In genomic region chr9:123157216-123157615, GRCh38 we compare ENCODE assay signal across 12 cellular contexts.
A peak's percentile ranks its signal among the peaks of the same experiment; 100 is the strongest.
DNase-seq lines count a peak whose midpoint lies in the region; ATAC-seq and TF ChIP-seq lines count a peak whose summit lies in the region.
"Had no signal": no experiment of that assay in that cellular context is flagged by ENCODE, and none has a peak within 500 bp of the region (broad histone marks: within the 10 kb centered on the region; RNA-seq: fewer than 3 reads in every experiment).

No MANE protein-coding gene starts in this region.

- TF ChIP-seq CTCF in activated B cell treated with CpG ODN at 0.5 μM for 24 hours (IDR thresholded peaks at IDR 0.05) (no peak), cardiac fibroblast (IDR thresholded peaks at IDR 0.05; ENCODE audit: low read depth, low read length) (no peak), upper lobe of right lung (IDR thresholded peaks at IDR 0.05) (no peak), gastroesophageal sphincter (IDR thresholded peaks at IDR 0.05) (no peak)

- no peak overlapping the region for H3K27ac ChIP-seq in upper lobe of right lung
- no peak overlapping the region for H3K27ac ChIP-seq in gastroesophageal sphincter
- H3K27ac ChIP-seq: PC-9 had no signal

- H3K9me3 Mint-ChIP-seq in activated B cell treated with CpG ODN at 0.5 μM for 24 hours: no peaks in the 10 kb centered on the region
- H3K9me3 Mint-ChIP-seq: CD8-positive, alpha-beta memory T cell had no signal

- H3K4me3 Mint-ChIP-seq in activated B cell treated with CpG ODN at 0.5 μM for 24 hours: no peak overlapping the region
- H3K4me3 Mint-ChIP-seq in T-helper 17 cell: no peak overlapping the region
- H3K4me3 Mint-ChIP-seq: CD8-positive, alpha-beta memory T cell had no signal

- H3K36me3 Mint-ChIP-seq in activated B cell treated with CpG ODN at 0.5 μM for 24 hours (ENCODE audit: low read depth) (peaks cover 45% of the 10 kb centered on the region), T-helper 17 cell (ENCODE audit: low read depth) (peaks cover 5% of the 10 kb centered on the region)

- H3K27ac Mint-ChIP-seq in activated B cell treated with CpG ODN at 0.5 μM for 24 hours (peak overlapping the region; percentile 19), T-helper 17 cell (no peak overlapping the region)
- H3K27ac Mint-ChIP-seq: CD8-positive, alpha-beta memory T cell had no signal

- intact Hi-C loops in activated B cell treated with CpG ODN at 0.5 μM for 24 hours (cut with micrococcal nuclease): no loop called here
- intact Hi-C loops in upper lobe of right lung (cut with DNase I): no loop called here

- ATAC-seq in activated B cell treated with CpG ODN at 0.5 μM for 24 hours (ENCODE audit: low read depth): no peak
- no peak for ATAC-seq in upper lobe of right lung
- ATAC-seq in gastroesophageal sphincter: no peak
- ATAC-seq in T-helper 17 cell: no peak

- WGBS in gastroesophageal sphincter (ENCODE audit: low coverage in 1 of 2), 2 donors: 82 to 97% methylated on average over 3 of the region's 3 CpGs

- no peak for TF ChIP-seq EP300 in gastroesophageal sphincter (IDR thresholded peaks at IDR 0.05)

- H3K4me1 Mint-ChIP-seq in activated B cell treated with CpG ODN at 0.5 μM for 24 hours: peaks cover under 1% of the 10 kb centered on the region
- no peaks in the 10 kb centered on the region for H3K4me1 Mint-ChIP-seq in T-helper 17 cell
- H3K4me1 Mint-ChIP-seq: CD8-positive, alpha-beta memory T cell had no signal

- H3K4me1 ChIP-seq in upper lobe of right lung (no peaks in the 10 kb centered on the region), gastroesophageal sphincter (no peaks in the 10 kb centered on the region)

- H3K36me3 ChIP-seq in upper lobe of right lung (peaks cover 7% of the 10 kb centered on the region), gastroesophageal sphincter (peaks cover 0 to 24% of the 10 kb centered on the region in 2 donors)

- TF ChIP-seq POLR2A in gastroesophageal sphincter (IDR thresholded peaks at IDR 0.05): no peak

- POLR2A ChIA-PET in activated B cell treated with CpG ODN at 0.5 μM for 24 hours (lab: Charles Lee): no interaction called here

- DNase-seq in activated B cell treated with CpG ODN at 0.5 μM for 24 hours: no peak
- peak; percentile 5 to 50 for DNase-seq in cardiac fibroblast (ENCODE audit: low read depth in 2 of 2)
- peak; percentile 8 for DNase-seq in fibroblast of the conjunctiva (ENCODE audit: low read depth)
- peak; percentile 1 for DNase-seq in smooth muscle cell of the brain vasculature (ENCODE audit: low read depth, low spot score)
- no peak for DNase-seq in upper lobe of right lung
- DNase-seq in T-helper 17 cell: no peak
- DNase-seq: CD8-positive, alpha-beta memory T cell; GOT3; NCI-H1694; NCI-H446; PC-9 had no signal

- no peaks in the 10 kb centered on the region for H3K27me3 ChIP-seq in upper lobe of right lung
- no peaks in the 10 kb centered on the region for H3K27me3 ChIP-seq in gastroesophageal sphincter

- H3K4me3 ChIP-seq in cardiac fibroblast (replicated peaks in 1 of 2; ENCODE audit: low read depth in 2 of 2, low read length in 2 of 2) (no peak overlapping the region), upper lobe of right lung (no peak overlapping the region), gastroesophageal sphincter (no peak overlapping the region)
- H3K4me3 ChIP-seq: PC-9 had no signal

- H3K27me3 Mint-ChIP-seq in activated B cell treated with CpG ODN at 0.5 μM for 24 hours (no peaks in the 10 kb centered on the region), T-helper 17 cell (no peaks in the 10 kb centered on the region)
- H3K27me3 Mint-ChIP-seq: CD8-positive, alpha-beta memory T cell had no signal

- CTCF ChIA-PET in activated B cell treated with CpG ODN at 0.5 μM for 24 hours (lab: Charles Lee): interaction anchor here (1.1 to 1.3 kb wide), 3 partner anchors 66 to 192 kb away, joined by 3 to 6 read pairs (median 3); no protein-coding TSS in a partner anchor

- no peaks in the 10 kb centered on the region for H3K9me3 ChIP-seq in upper lobe of right lung
- H3K9me3 ChIP-seq in gastroesophageal sphincter: no peaks in the 10 kb centered on the region
- H3K9me3 ChIP-seq in T-helper 17 cell (ENCODE audit: control insufficient read depth, low read length, poor library complexity, severe bottlenecking): no peaks in the 10 kb centered on the region

Comparison
In these comparisons a context has a peak if more than half of its experiments do, and no peak if none do; other contexts are left out.
1. DNase-seq: peak in cardiac fibroblast (2 of 2), fibroblast of the conjunctiva (single experiment) and smooth muscle cell of the brain vasculature (single experiment); none in activated B cell treated with CpG ODN at 0.5 μM for 24 hours (single experiment), upper lobe of right lung (single experiment) and T-helper 17 cell (0 of 3).